7 cellular contexts compared by ENCODE assay signal in the genomic region with DNA sequence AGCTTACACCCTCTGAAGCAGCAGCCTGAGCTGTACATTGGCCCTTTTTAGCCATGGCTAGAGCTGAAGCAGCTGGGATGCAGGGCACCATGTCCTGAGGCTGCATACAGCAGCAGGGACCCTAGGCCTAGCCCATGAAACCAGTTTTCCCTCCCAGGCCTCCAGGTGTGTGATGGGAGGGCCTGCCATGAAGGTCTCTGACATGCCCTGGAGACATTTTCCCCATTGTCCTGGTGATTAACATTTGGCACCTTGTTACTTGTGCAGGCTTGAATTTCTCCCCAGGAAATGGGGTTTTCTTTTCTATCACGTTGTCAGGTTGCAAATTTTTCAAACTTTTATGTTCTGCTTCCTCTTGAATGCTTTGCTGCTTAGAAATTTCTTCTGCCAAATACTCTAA.
DNase-seq lines count a peak whose midpoint lies in the region; ATAC-seq and TF ChIP-seq lines count a peak whose summit lies in the region.
"Not testable (repeated sequence)": the region's sequence is repeated elsewhere in the genome, so short reads cannot be mapped to it uniquely, and the experiment has no call there.

No MANE protein-coding gene starts in this region.

- POLR2A ChIA-PET in MCF 10A (lab: Yijun Ruan, JAX) = interaction anchor here (0.6 kb wide), 1 partner anchor 188 kb away, joined by 4 read pairs; no protein-coding TSS in a partner anchor

- not testable (repeated sequence) for H3K36me3 Mint-ChIP-seq in MCF 10A (ENCODE audit: insufficient read depth, unreplicated experiment)

- TF ChIP-seq CTCF in RWPE2 (IDR thresholded peaks at IDR 0.05; ENCODE audit: poor library complexity, severe bottlenecking); MCF 10A (IDR thresholded peaks at IDR 0.05; ENCODE audit: unreplicated experiment); epithelial cell of esophagus (IDR thresholded peaks at IDR 0.05; ENCODE audit: insufficient read depth, low read depth, low read length, missing control alignments); foreskin keratinocyte (conservative IDR thresholded peaks at IDR 0.05): not testable (repeated sequence)

- H3K4me1 Mint-ChIP-seq in MCF 10A (ENCODE audit: insufficient read depth, unreplicated experiment) = peaks cover 44% of the 10 kb centered on the region

- H2BK15ac ChIP-seq in mesendoderm (replicated peaks; ENCODE audit: low read depth) = not testable (repeated sequence)

- BruUV-seq in MCF 10A (replicated peaks; lab: Mats Ljungman, UMichigan) = not testable (repeated sequence)

- H3K4me2 ChIP-seq in mesendoderm (ENCODE audit: low read length) = not testable (repeated sequence)

- not testable (repeated sequence) for H3K9me3 Mint-ChIP-seq in MCF 10A (ENCODE audit: unreplicated experiment)

- H3K4me3 ChIP-seq in RWPE2 (ENCODE audit: severe bottlenecking); epithelial cell of esophagus (ENCODE audit: low read length); mesendoderm (ENCODE audit: low read length): not testable (repeated sequence)

- DNase-seq in ELF-1 (ENCODE audit: low read depth, low spot score) (peak; percentile 69), NCI-H146 treated with DMSO at 0.1 percent for 48 hours (lab: John Stamatoyannopoulos, UW; ENCODE audit: unreplicated experiment) (peak; percentile 25), MCF 10A (ENCODE audit: unreplicated experiment) (peak; percentile 3), epithelial cell of esophagus (ENCODE audit: low read depth) (peak; percentile 43), foreskin keratinocyte (peak in 1 of 2 donors; percentile 68), mesendoderm (peak; percentile 53)
- not testable (repeated sequence) for DNase-seq in RWPE2 (ENCODE audit: low spot score)

- intact Hi-C loops in MCF 10A (cut with micrococcal nuclease) = not testable (repeated sequence)

- H3K27ac ChIP-seq in RWPE2 (ENCODE audit: poor library complexity, severe bottlenecking) = peak overlapping the region; percentile 61
- not testable (repeated sequence) for H3K27ac ChIP-seq in foreskin keratinocyte; mesendoderm (ENCODE audit: low read depth, low read length)

- not testable (repeated sequence) for H2AK5ac ChIP-seq in mesendoderm (ENCODE audit: low read length)

- H3K9ac ChIP-seq in mesendoderm (ENCODE audit: low read length) = not testable (repeated sequence)

- not testable (repeated sequence) for H3K9me3 ChIP-seq in RWPE2 (ENCODE audit: severe bottlenecking)

- H3K27ac Mint-ChIP-seq in MCF 10A (ENCODE audit: low read depth, unreplicated experiment) = not testable (repeated sequence)

- H2BK120ac ChIP-seq in mesendoderm (ENCODE audit: low read depth, low read length) = not testable (repeated sequence)

- CTCF ChIA-PET in MCF 10A (lab: Yijun Ruan, JAX) = not testable (repeated sequence)

- H4K5ac ChIP-seq in mesendoderm (ENCODE audit: low read length) = not testable (repeated sequence)

- not testable (repeated sequence) for ATAC-seq in RWPE2 (ENCODE audit: low read depth)
- ATAC-seq in foreskin keratinocyte = peak; percentile 37

- H3K56ac ChIP-seq in mesendoderm (ENCODE audit: low read length) = not testable (repeated sequence)

- not testable (repeated sequence) for H3K18ac ChIP-seq in mesendoderm (ENCODE audit: low read length)

- not testable (repeated sequence) for H3K79me2 ChIP-seq in mesendoderm (ENCODE audit: control insufficient read depth, insufficient read depth, low read length)

- H4K8ac ChIP-seq in mesendoderm (ENCODE audit: low read depth, low read length) = not testable (repeated sequence)

- not testable (repeated sequence) for H3K4ac ChIP-seq in mesendoderm (ENCODE audit: low read depth, low read length)

- WGBS in mesendoderm (ENCODE audit: extremely low coverage, insufficient coverage, low lambda C conversion rate) = no CpG with 5 or more reads among the region's 1 CpG

- H3K27me3 ChIP-seq in RWPE2 (ENCODE audit: insufficient read depth, poor library complexity, severe bottlenecking); foreskin keratinocyte; mesendoderm (ENCODE audit: insufficient read depth, low read length, poor library complexity): not testable (repeated sequence)

- H2BK5ac ChIP-seq in mesendoderm (ENCODE audit: low read length) = not testable (repeated sequence)

- not testable (repeated sequence) for H3K4me3 Mint-ChIP-seq in MCF 10A (ENCODE audit: unreplicated experiment)

- not testable (repeated sequence) for H3K36me3 ChIP-seq in RWPE2 (ENCODE audit: low read depth); mesendoderm (ENCODE audit: control insufficient read depth, insufficient read depth, low read length)

- H3K79me1 ChIP-seq in mesendoderm (ENCODE audit: low read length) = not testable (repeated sequence)

- not testable (repeated sequence) for H3K27me3 Mint-ChIP-seq in MCF 10A (ENCODE audit: insufficient read depth, unreplicated experiment)

- not testable (repeated sequence) for H3K23ac ChIP-seq in mesendoderm (ENCODE audit: low read length)

- H3K4me1 ChIP-seq in RWPE2 (ENCODE audit: insufficient read depth, poor library complexity, severe bottlenecking) (peaks cover 39% of the 10 kb centered on the region), foreskin keratinocyte (peaks cover 46% of the 10 kb centered on the region)
- not testable (repeated sequence) for H3K4me1 ChIP-seq in mesendoderm (ENCODE audit: control insufficient read depth, low read depth, low read length)
